15 cellular contexts compared by ENCODE assay signal in genomic region chr20:47773381-47773786, GRCh38. TPM values are rescaled to one million over a fixed set of nuclear protein-coding genes. Genes with fewer than 3 reads are reported as not detected.
DNase-seq lines count a peak whose midpoint lies in the region; ATAC-seq, FAIRE-seq and TF ChIP-seq lines count a peak whose summit lies in the region.
"Had no signal": no experiment of that assay in that cellular context is flagged by ENCODE, and none has a peak within 500 bp of the region (broad histone marks: within the 10 kb centered on the region; RNA-seq: fewer than 3 reads in every experiment).

No MANE protein-coding gene starts in this region.

- H3F3A ChIP-seq in PC-9 (ENCODE audit: insufficient read depth, low read depth): peaks cover 82% of the 10 kb centered on the region

- 0 out of 2 replicates have a peak, but pooled peaks cover 19% of the 10 kb centered on the region for H3K4me1 ChIP-seq in PC-9 (replicated peaks; ENCODE audit: insufficient read depth)
- H3K4me1 ChIP-seq in H1 (replicated peaks in 1 of 4; ENCODE audit: control insufficient read depth in 3 of 4, insufficient read depth in 4 of 4, low read length in 3 of 4): no peaks in the 10 kb centered on the region
- H3K4me1 ChIP-seq in HepG2 (ENCODE audit: insufficient read depth, low read length): peaks cover 19% of the 10 kb centered on the region
- H3K4me1 ChIP-seq in gastrocnemius medialis: peaks cover 3 to 19% of the 10 kb centered on the region in 2 donors
- peaks cover 0 to 23% (median 1%) of the 10 kb centered on the region in 4 donors for H3K4me1 ChIP-seq in tibial nerve
- H3K4me1 ChIP-seq: ascending aorta had no signal

- H3K27ac ChIP-seq in PC-9 (no peak overlapping the region), H1 (ENCODE audit: low read depth, low read length) (no peak overlapping the region), HepG2 (ENCODE audit: extremely low read length, insufficient read depth, low read length) (no peak overlapping the region), gastrocnemius medialis (peak overlapping the region; percentile 44 to 71 (median 54)), tibial nerve (peak overlapping the region in 2 of 4 donors; percentile 41 to 52)
- H3K27ac ChIP-seq: ascending aorta had no signal

- H3K9me3 Mint-ChIP-seq in stimulated activated effector memory CD8-positive, alpha-beta T cell treated with anti-CD3 and anti-CD28 coated beads, Interleukin-12 subunit alpha, Interleukin-12 subunit beta, amount 100 ng/mL, for 72 hours: no peaks in the 10 kb centered on the region
- H3K9me3 Mint-ChIP-seq: activated T-helper 1 cell treated with anti-CD3 and anti-CD28 coated beads, Interleukin-12 subunit alpha, Interleukin-12 subunit beta, Interleukin-2, Interleukin-4 antibody, amounts not matched to agents 30 ng/mL and 10 ng/mL and 1 ng/mL, durations not matched to agents 14 hours and 24 hours and 36 hours had no signal

- BruUV-seq in PC-9 (replicated peaks; lab: Mats Ljungman, UMichigan) (no TSS peak), HepG2 (replicated peaks; lab: Mats Ljungman, UMichigan) (no TSS peak)

- no peak overlapping the region for H2AK5ac ChIP-seq in H1 (ENCODE audit: low read depth, low read length)

- H2AFZ ChIP-seq in PC-9 (no peak overlapping the region), H1 (ENCODE audit: low read length) (no peak overlapping the region), HepG2 (ENCODE audit: low read length) (no peak overlapping the region)

- H3K27ac Mint-ChIP-seq in stimulated activated effector memory CD8-positive, alpha-beta T cell treated with anti-CD3 and anti-CD28 coated beads, Interleukin-12 subunit alpha, Interleukin-12 subunit beta, amount 100 ng/mL, for 72 hours: no peak overlapping the region
- H3K27ac Mint-ChIP-seq: activated T-helper 1 cell treated with anti-CD3 and anti-CD28 coated beads, Interleukin-12 subunit alpha, Interleukin-12 subunit beta, Interleukin-2, Interleukin-4 antibody, amounts not matched to agents 30 ng/mL and 10 ng/mL and 1 ng/mL, durations not matched to agents 14 hours and 24 hours and 36 hours; T-helper 17 cell had no signal

- no peak overlapping the region for H2BK12ac ChIP-seq in H1 (ENCODE audit: low read depth, low read length)

- no peaks in the 10 kb centered on the region for H3K4me1 Mint-ChIP-seq in stimulated activated effector memory CD8-positive, alpha-beta T cell treated with anti-CD3 and anti-CD28 coated beads, Interleukin-12 subunit alpha, Interleukin-12 subunit beta, amount 100 ng/mL, for 72 hours
- H3K4me1 Mint-ChIP-seq: T-helper 17 cell had no signal

- no peak overlapping the region for H3K9ac ChIP-seq in H1 (replicated peaks in 1 of 4; ENCODE audit: extremely low read depth in 1 of 4, low read depth in 3 of 4, low read length in 3 of 4)
- no peak overlapping the region for H3K9ac ChIP-seq in HepG2 (ENCODE audit: insufficient read depth, low read depth, low read length)

- ATAC-seq in HepG2 (no peak), gastrocnemius medialis (peak; percentile 60), HG02870 (IDR thresholded peaks at IDR 0.05; ENCODE audit: unreplicated experiment) (no peak)
- ATAC-seq in stimulated activated effector memory CD8-positive, alpha-beta T cell treated with anti-CD3 and anti-CD28 coated beads, Interleukin-12 subunit alpha, Interleukin-12 subunit beta, amount 100 ng/mL, for 72 hours: no peak
- ATAC-seq: T-helper 17 cell had no signal

- FAIRE-seq in H1 (lab: Jason Lieb, UNC) (no peak), HepG2 (lab: Jason Lieb, UNC) (no peak)
- FAIRE-seq: endometrium had no signal

- H3K23ac ChIP-seq in H1 (ENCODE audit: insufficient read length): no peak overlapping the region

- no peaks in the 10 kb centered on the region for H3K36me3 Mint-ChIP-seq in stimulated activated effector memory CD8-positive, alpha-beta T cell treated with anti-CD3 and anti-CD28 coated beads, Interleukin-12 subunit alpha, Interleukin-12 subunit beta, amount 100 ng/mL, for 72 hours

- no peak overlapping the region for H4K5ac ChIP-seq in H1 (ENCODE audit: insufficient read length, low read depth, low read length)

- no peak overlapping the region for H4K91ac ChIP-seq in H1 (replicated peaks; ENCODE audit: insufficient read length, low read length)

- TF ChIP-seq RAD21 in H1 (IDR thresholded peaks at IDR 0.05 in 1 of 2, conservative IDR thresholded peaks at IDR 0.05 in 1 of 2; ENCODE audit: low read depth in 2 of 2, low read length in 2 of 2): no peak
- no peak for TF ChIP-seq RAD21 in HepG2 (CRISPR knock-in tag; IDR thresholded peaks at IDR 0.05)

- H3K27me3 ChIP-seq in PC-9 (ENCODE audit: insufficient read depth, low read depth) (no peaks in the 10 kb centered on the region), H1 (replicated peaks in 1 of 4; ENCODE audit: control insufficient read depth in 3 of 4, extremely low read depth in 1 of 4, insufficient read depth in 3 of 4, low read length in 3 of 4) (no peaks in the 10 kb centered on the region), HepG2 (ENCODE audit: control insufficient read depth in 1 of 2, insufficient read depth in 2 of 2, low read length in 2 of 2) (no peaks in the 10 kb centered on the region), gastrocnemius medialis (peaks cover 0 to 2% (median 0%) of the 10 kb centered on the region in 3 donors), tibial nerve (no peaks in the 10 kb centered on the region)
- H3K27me3 ChIP-seq: ascending aorta had no signal

- in situ Hi-C loops in HepG2 (cut with HindIII; ENCODE audit: extremely low pct_ligation_motif_present, low pct_unique_long_range_greater_than_20kb) (no loop called here), gastrocnemius medialis (cut with MboI; ENCODE audit: low sequenced_read_pairs in 4 of 4) (no loop called here)

- no peak overlapping the region for H3K4me3 Mint-ChIP-seq in stimulated activated effector memory CD8-positive, alpha-beta T cell treated with anti-CD3 and anti-CD28 coated beads, Interleukin-12 subunit alpha, Interleukin-12 subunit beta, amount 100 ng/mL, for 72 hours
- H3K4me3 Mint-ChIP-seq: activated T-helper 1 cell treated with anti-CD3 and anti-CD28 coated beads, Interleukin-12 subunit alpha, Interleukin-12 subunit beta, Interleukin-2, Interleukin-4 antibody, amounts not matched to agents 30 ng/mL and 10 ng/mL and 1 ng/mL, durations not matched to agents 14 hours and 24 hours and 36 hours; T-helper 17 cell had no signal

- no peak overlapping the region for H3K14ac ChIP-seq in H1 (ENCODE audit: insufficient read length)

- no peak overlapping the region for H2BK20ac ChIP-seq in H1 (ENCODE audit: low read length)

- peaks cover 100% of the 10 kb centered on the region for H3K79me2 ChIP-seq in PC-9 (ENCODE audit: low read depth)
- H3K79me2 ChIP-seq in H1 (ENCODE audit: control insufficient read depth in 1 of 2, insufficient read depth in 2 of 2, low read length in 2 of 2): no peaks in the 10 kb centered on the region
- no peaks in the 10 kb centered on the region for H3K79me2 ChIP-seq in HepG2 (ENCODE audit: insufficient read depth, low read length)

- no peaks in the 10 kb centered on the region for H3K23me2 ChIP-seq in H1 (ENCODE audit: low read depth, low read length)

- peak overlapping the region; percentile 4; the same call in 1 of the 2 replicates for H3K4me2 ChIP-seq in PC-9
- H3K4me2 ChIP-seq in H1 (ENCODE audit: insufficient read depth in 1 of 2, low read depth in 2 of 2, low read length in 2 of 2): no peak overlapping the region
- no peak overlapping the region for H3K4me2 ChIP-seq in HepG2 (ENCODE audit: low read depth, low read length)

- CTCF ChIA-PET in PC-9 (lab: Charles Lee): no interaction called here
- CTCF ChIA-PET in H1 (lab: Charles Lee; ENCODE audit: partially characterized antibody): interaction anchor here (1.2 to 3.5 kb wide), 2 partner anchors 49 to 110 kb away, joined by 5 to 10 read pairs; no protein-coding TSS in a partner anchor
- CTCF ChIA-PET in HepG2 (lab: Yijun Ruan, JAX; ENCODE audit: low intra/inter-chr PET ratio, low total read pairs): no interaction called here

- no peak overlapping the region for H4K8ac ChIP-seq in H1 (ENCODE audit: extremely low read depth, insufficient read depth, low read length)

- no peaks in the 10 kb centered on the region for H3K9me2 ChIP-seq in PC-9 (ENCODE audit: insufficient read depth)

- H3K4me3 ChIP-seq in PC-9 (no peak overlapping the region), H1 (ENCODE audit: extremely low read depth in 1 of 4, insufficient read depth in 2 of 4, low read depth in 3 of 4, low read length in 4 of 4) (no peak overlapping the region), HepG2 (replicated peaks in 1 of 3; ENCODE audit: insufficient read depth in 1 of 3, low read depth in 2 of 3, low read length in 3 of 3) (no peak overlapping the region), gastrocnemius medialis (no peak overlapping the region), tibial nerve (no peak overlapping the region)

- no peak overlapping the region for H2BK120ac ChIP-seq in H1 (replicated peaks; ENCODE audit: low read depth, low read length)

- H2BK5ac ChIP-seq in H1 (ENCODE audit: low read depth, low read length): no peak overlapping the region

- H3K4ac ChIP-seq in H1 (replicated peaks; ENCODE audit: insufficient read length, low read depth, low read length): no peak overlapping the region

- TF ChIP-seq CTCF in PC-9 (conservative IDR thresholded peaks at IDR 0.05) (no peak), H1 (IDR thresholded peaks at IDR 0.05; ENCODE audit: control extremely low read depth in 1 of 3, insufficient read depth in 1 of 3, low read depth in 1 of 3, low read length in 3 of 3) (no peak), HepG2 (CRISPR knock-in tag; IDR thresholded peaks at IDR 0.05) (no peak), gastrocnemius medialis (IDR thresholded peaks at IDR 0.05 in 4 of 5, conservative IDR thresholded peaks at IDR 0.05 in 1 of 5) (no peak), tibial nerve (IDR thresholded peaks at IDR 0.05) (no peak)

- no peaks in the 10 kb centered on the region for H3K79me1 ChIP-seq in H1 (ENCODE audit: low read depth, low read length)

- TF ChIP-seq EP300 in H1 (IDR thresholded peaks at IDR 0.05; ENCODE audit: borderline replicate concordance in 1 of 2, low read depth in 2 of 2, low read length in 2 of 2) (no peak), HepG2 (IDR thresholded peaks at IDR 0.05; ENCODE audit: low read depth in 2 of 2, low read length in 2 of 2) (no peak), HepG2 (CRISPR knock-in tag; IDR thresholded peaks at IDR 0.05; ENCODE audit: borderline replicate concordance) (no peak), tibial nerve (IDR thresholded peaks at IDR 0.05) (peak in 1 of 2 donors; percentile 24)

- H3K9me3 ChIP-seq in PC-9 (ENCODE audit: insufficient read depth, low read depth) (no peaks in the 10 kb centered on the region), H1 (ENCODE audit: insufficient read depth in 2 of 2, low read depth in 1 of 2, low read length in 1 of 2) (peaks cover 3 to 4% of the 10 kb centered on the region in 2 experiments; a peak in 1 of 4 replicates), HepG2 (ENCODE audit: low read length) (no peaks in the 10 kb centered on the region), gastrocnemius medialis (peaks cover 0 to 4% (median 0%) of the 10 kb centered on the region in 3 donors), tibial nerve (peaks cover 0 to 19% (median 0%) of the 10 kb centered on the region in 4 donors)
- H3K9me3 ChIP-seq: ascending aorta had no signal

- no peak overlapping the region for H2BK15ac ChIP-seq in H1 (ENCODE audit: low read length)

- WGBS in H1 (ENCODE audit: extremely low coverage in 1 of 2, insufficient coverage in 1 of 2, insufficient read length in 1 of 2, insufficient replicate concordance in 2 of 2, low coverage in 1 of 2, low lambda C conversion rate in 2 of 2, missing lambda C conversion rate in 1 of 2), 2 experiments: 86% methylated on average over 8 of the region's 8 CpGs; no CpG with 5 or more reads in 1 of the 2 experiments
- 79% methylated on average over 8 of the region's 8 CpGs for WGBS in HepG2 (ENCODE audit: low lambda C conversion rate)
- 34 to 42% methylated on average over 8 of the region's 8 CpGs for WGBS in tibial nerve, 2 donors

- H4K20me1 ChIP-seq in PC-9 (ENCODE audit: insufficient read depth) (peaks cover 100% of the 10 kb centered on the region), H1 (replicated peaks in 1 of 2; ENCODE audit: control insufficient read depth in 1 of 2, insufficient read depth in 2 of 2, low read length in 2 of 2) (no peaks in the 10 kb centered on the region), HepG2 (ENCODE audit: insufficient read depth, low read length) (no peaks in the 10 kb centered on the region)

- H3K36me3 ChIP-seq in PC-9 (ENCODE audit: low read depth) (peaks cover 58% of the 10 kb centered on the region), H1 (ENCODE audit: control insufficient read depth in 2 of 4, insufficient read depth in 4 of 4, low read length in 3 of 4) (no peaks in the 10 kb centered on the region), HepG2 (replicated peaks in 1 of 2; ENCODE audit: control insufficient read depth in 1 of 2, insufficient read depth in 2 of 2, low read length in 2 of 2) (no peaks in the 10 kb centered on the region; a peak in 1 of 5 replicates), gastrocnemius medialis (no peaks in the 10 kb centered on the region), tibial nerve (peaks cover 0 to 8% (median 0%) of the 10 kb centered on the region in 3 donors)
- H3K36me3 ChIP-seq: ascending aorta had no signal

- H3K56ac ChIP-seq in H1 (replicated peaks; ENCODE audit: insufficient read length, low read depth, low read length): no peak overlapping the region

- no peak overlapping the region for H3K18ac ChIP-seq in H1 (ENCODE audit: extremely low read depth, low read length)

- POLR2A ChIA-PET in PC-9 (lab: Charles Lee; ENCODE audit: unreplicated experiment): interaction anchor here (0.6 to 0.8 kb wide), 3 partner anchors 37 to 1367 kb away, joined by 4 to 5 read pairs (median 5); partner anchors contain the start of genes ELMO2 and ZMYND8
- POLR2A ChIA-PET in H1 (lab: Charles Lee; ENCODE audit: partially characterized antibody): no interaction called here
- POLR2A ChIA-PET in HepG2 (lab: Yijun Ruan, JAX): no interaction called here

- TF ChIP-seq POLR2A in H1 (IDR thresholded peaks at IDR 0.05; ENCODE audit: control extremely low read depth in 1 of 2, low read depth in 2 of 2, low read length in 2 of 2) (no peak), HepG2 (IDR thresholded peaks at IDR 0.05; ENCODE audit: insufficient read depth in 1 of 2, low read depth in 2 of 2, low read length in 2 of 2) (no peak), gastrocnemius medialis (IDR thresholded peaks at IDR 0.05) (no peak), tibial nerve (IDR thresholded peaks at IDR 0.05) (no peak)

- intact Hi-C loops in PC-9 (cut with micrococcal nuclease; ENCODE audit: unreplicated experiment): no loop called here
- intact Hi-C loops in HepG2 (cut with micrococcal nuclease; ENCODE audit: unreplicated experiment): no loop called here
- intact Hi-C loops in gastrocnemius medialis (cut with DNase I; ENCODE audit: low total_unique reads): no loop called here

- DNase-seq in PC-9 (peak in 1 of 2 experiments; percentile 41), H1 (ENCODE audit: low read depth in 1 of 2, low spot score in 2 of 2) (no peak), HepG2 (ENCODE audit: low spot score) (no peak), gastrocnemius medialis (no peak), tibial nerve (ENCODE audit: low spot score in 2 of 2) (no peak), NCI-H187 (lab: John Stamatoyannopoulos, UW) (no peak)
- DNase-seq in stimulated activated effector memory CD8-positive, alpha-beta T cell treated with anti-CD3 and anti-CD28 coated beads, Interleukin-12 subunit alpha, Interleukin-12 subunit beta, amount 100 ng/mL, for 72 hours (ENCODE audit: low spot score in 2 of 2): no peak
- DNase-seq: AML-193, NCI-H1048, NCI-H446 treated with DMSO at 0.1 percent for 48 hours, T-helper 17 cell had no signal

RNA-seq across cellular contexts. Expression of gene SULF2, which starts 11.9 kb away (rescaled TPM):
- total RNA-seq in PC-9 (2021) (439 and 495 TPM in 2 replicates), HepG2 (2016; rRNA removed; fragmentation: Illumina TruSeq; extraction: Trizol) (29.1 and 50.9 TPM in 2 replicates), gastrocnemius medialis (10 to 100 TPM in 3 of 4 donors, 1 to 10 TPM in 1; 9.8 to 18.8 (median 16.8) TPM), tibial nerve (10 to 100 TPM; 40.9 to 75.3 (median 59.8) TPM)
- 27.1 and 28.2 TPM in 2 replicates for total RNA-seq in H1 (2021; fragmentation: NEBNext Ultra II Directional; extraction: Animal tissue kit (Norgen Biotek cat#: 25700))
- polyA plus RNA-seq in H1 (2011; rRNA removed) (15.7 and 29.0 TPM in 2 replicates), HepG2 (2011; rRNA removed) (7.2 and 9.3 TPM in 2 replicates)
- 11.1 TPM for polyA plus RNA-seq in H1 (2011; cell fraction: cytosol; rRNA removed)
- polyA plus RNA-seq in H1 (2011; cell fraction: nucleus; rRNA removed): 33.9 TPM
- 23.8 to 30.2 TPM (median 28.1 TPM) in 4 replicates for polyA plus RNA-seq in H1 (2012, experiment 1 of 2)
- 12.7 TPM for polyA plus RNA-seq in H1 (2012, experiment 2 of 2)
- 37.3 TPM for polyA plus RNA-seq in H1 (2013, experiment 1 of 2)
- polyA plus RNA-seq in H1 (2013, experiment 2 of 2): 40.1 TPM
- polyA minus RNA-seq in H1 (2011; rRNA and poly(A)+ RNA removed): 14.7 and 19.0 TPM in 2 replicates
- 18.0 TPM for polyA minus RNA-seq in H1 (2011; cell fraction: cytosol; rRNA and poly(A)+ RNA removed)
- 26.7 TPM for polyA minus RNA-seq in H1 (2011; cell fraction: nucleus; rRNA and poly(A)+ RNA removed)
- 7.4 and 9.2 TPM in 2 replicates for total RNA-seq in HepG2 (2016; cell fraction: cytosol; rRNA removed; fragmentation: Illumina TruSeq; extraction: Trizol; ENCODE audit: low read depth)
- 22.2 and 47.3 TPM in 2 replicates for total RNA-seq in HepG2 (2016; cell fraction: insoluble cytoplasmic fraction; rRNA removed; fragmentation: Illumina TruSeq; extraction: Trizol)
- 23.9 and 29.0 TPM in 2 replicates for total RNA-seq in HepG2 (2016; cell fraction: membrane; rRNA removed; fragmentation: Illumina TruSeq; extraction: Trizol)
- total RNA-seq in HepG2 (2016; cell fraction: nucleus; rRNA removed; fragmentation: Illumina TruSeq; extraction: Trizol): 55.3 and 65.2 TPM in 2 replicates
- 9.3 and 12.6 TPM in 2 replicates for polyA plus RNA-seq in HepG2 (2011; cell fraction: cytosol; rRNA removed)
- polyA plus RNA-seq in HepG2 (2011; cell fraction: nucleus; rRNA removed): 21.3 and 25.5 TPM in 2 replicates
- polyA plus RNA-seq in HepG2 (2012): 5.1 and 11.0 TPM in 2 replicates
- 10.7 and 10.8 TPM in 2 replicates for polyA plus RNA-seq in HepG2 (2016; cell fraction: cytosol; fragmentation: Illumina TruSeq; extraction: Trizol; ENCODE audit: low read depth)
- polyA plus RNA-seq in HepG2 (2016; cell fraction: insoluble cytoplasmic fraction; fragmentation: Illumina TruSeq; extraction: Trizol; ENCODE audit: low read depth): 33.7 and 34.1 TPM in 2 replicates
- 22.4 and 24.8 TPM in 2 replicates for polyA plus RNA-seq in HepG2 (2016; cell fraction: membrane; fragmentation: Illumina TruSeq; extraction: Trizol; ENCODE audit: low read depth)
- 96.6 and 101 TPM in 2 replicates for polyA plus RNA-seq in HepG2 (2016; cell fraction: nucleus; fragmentation: Illumina TruSeq; extraction: Trizol; ENCODE audit: insufficient read depth, low read depth)
- polyA minus RNA-seq in HepG2 (2011; rRNA and poly(A)+ RNA removed; ENCODE audit: low replicate concordance): 51.1 TPM in 1 of 2 replicates, not detected in the other
- 16.7 and 17.7 TPM in 2 replicates for polyA minus RNA-seq in HepG2 (2011; cell fraction: cytosol; rRNA and poly(A)+ RNA removed)
- polyA minus RNA-seq in HepG2 (2011; cell fraction: nucleus; rRNA and poly(A)+ RNA removed): 11.1 and 13.5 TPM in 2 replicates

Comparison
In these comparisons a context has a peak if more than half of its experiments do, and no peak if none do; other contexts are left out.
1. H3K27ac ChIP-seq: peak in gastrocnemius medialis (4 of 4); none in PC-9 (single experiment), H1 (single experiment) and HepG2 (single experiment).
2. ATAC-seq: peak in gastrocnemius medialis (2 of 2); none in HepG2 (single experiment), stimulated activated effector memory CD8-positive, alpha-beta T cell treated with anti-CD3 and anti-CD28 coated beads, Interleukin-12 subunit alpha, Interleukin-12 subunit beta, amount 100 ng/mL, for 72 hours (single experiment) and HG02870 (single experiment).